23 cellular contexts compared by ENCODE assay signal in the genomic region with DNA sequence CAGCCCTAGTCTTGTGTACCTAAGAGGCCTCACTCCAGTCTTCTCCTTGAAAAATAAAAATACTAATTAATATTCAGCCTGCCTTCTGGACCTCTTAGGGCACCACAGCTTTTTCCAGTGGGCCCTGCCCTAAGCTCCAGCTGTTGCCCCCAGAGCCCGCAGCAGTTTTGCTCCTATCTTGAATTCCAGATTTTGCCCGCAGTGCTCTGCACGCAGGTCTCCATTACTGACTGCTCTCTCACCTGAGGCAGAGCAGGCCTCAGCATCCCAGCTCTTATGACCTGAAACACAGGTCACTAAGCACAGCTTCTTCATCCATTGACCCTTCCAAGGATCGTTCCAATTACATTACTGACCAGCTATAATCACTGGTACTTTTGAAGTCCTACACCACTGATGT.
"Had no signal": no experiment of that assay in that cellular context is flagged by ENCODE, and none has a peak within 500 bp of the region (broad histone marks: within the 10 kb centered on the region; RNA-seq: fewer than 3 reads in every experiment).

No MANE protein-coding gene starts in this region.

- H3K4me3 Mint-ChIP-seq: immature natural killer cell; naive thymus-derived CD4-positive, alpha-beta T cell; neural progenitor cell; stimulated activated effector memory CD8-positive, alpha-beta T cell treated with anti-CD3 and anti-CD28 coated beads, Interleukin-12 subunit alpha, Interleukin-12 subunit beta, amount 100 ng/mL, for 72 hours had no signal

- ATAC-seq: foreskin keratinocyte; left cardiac atrium; naive thymus-derived CD4-positive, alpha-beta T cell; pancreas; psoas muscle; right lobe of liver; stimulated activated effector memory CD8-positive, alpha-beta T cell treated with anti-CD3 and anti-CD28 coated beads, Interleukin-12 subunit alpha, Interleukin-12 subunit beta, amount 100 ng/mL, for 72 hours; stimulated activated naive CD8-positive, alpha-beta T cell treated with anti-CD3 and anti-CD28 coated beads, Interleukin-15, Interleukin-2, amounts not matched to agents 100 U/mL and 50 U/mL, for 24 hours had no signal

- DNase-seq: cerebellar nuclear complex; colonic mucosa; dermis blood vessel endothelial cell; erythroblast; foreskin keratinocyte; immature natural killer cell; left cardiac atrium; left ventricle myocardium inferior; mesenchymal stem cell; naive thymus-derived CD4-positive, alpha-beta T cell; occipital lobe; pancreas; psoas muscle; retina; right lobe of liver; stimulated activated CD4-positive, alpha-beta T cell treated with anti-CD3 and anti-CD28 coated beads, Interleukin-4, amount 100 ng/mL, for 1 hour; stimulated activated CD8-positive, alpha-beta memory T cell treated with anti-CD3 and anti-CD28 coated beads, Interleukin-4, amount 100 ng/mL, for 48 hours; stimulated activated naive CD8-positive, alpha-beta T cell treated with anti-CD3 and anti-CD28 coated beads, Interleukin-15, Interleukin-2, amounts not matched to agents 100 U/mL and 50 U/mL, for 24 hours; tibial artery had no signal

- H3K27ac ChIP-seq: colonic mucosa, foreskin keratinocyte, left ventricle myocardium inferior, neural progenitor cell, pancreas, psoas muscle, right lobe of liver, suprapubic skin, tibial artery had no signal

- H3K27ac Mint-ChIP-seq: immature natural killer cell; stimulated activated effector memory CD8-positive, alpha-beta T cell treated with anti-CD3 and anti-CD28 coated beads, Interleukin-12 subunit alpha, Interleukin-12 subunit beta, amount 100 ng/mL, for 72 hours had no signal

- H3K4me2 ChIP-seq: neural progenitor cell had no signal

- H3K27me3 Mint-ChIP-seq: naive thymus-derived CD4-positive, alpha-beta T cell had no signal

- H2AFZ ChIP-seq: neural progenitor cell had no signal

- H3K4me3 ChIP-seq: colonic mucosa, left ventricle myocardium inferior, lung, neural progenitor cell, pancreas, psoas muscle, right lobe of liver, suprapubic skin, tibial artery had no signal

- H3K4me1 Mint-ChIP-seq: immature natural killer cell had no signal

- H3K27me3 ChIP-seq: colonic mucosa, foreskin keratinocyte, neural progenitor cell, pancreas, right lobe of liver, suprapubic skin, tibial artery had no signal

- H3K9me3 Mint-ChIP-seq: naive thymus-derived CD4-positive, alpha-beta T cell; neural progenitor cell; stimulated activated effector memory CD8-positive, alpha-beta T cell treated with anti-CD3 and anti-CD28 coated beads, Interleukin-12 subunit alpha, Interleukin-12 subunit beta, amount 100 ng/mL, for 72 hours had no signal

- H3K36me3 ChIP-seq: neural progenitor cell had no signal

- H3K9me3 ChIP-seq: colonic mucosa, left ventricle myocardium inferior, pancreas, psoas muscle, right lobe of liver, suprapubic skin, tibial artery had no signal

- H3K4me1 ChIP-seq: colonic mucosa, foreskin keratinocyte, pancreas, psoas muscle had no signal
